In the genomic region with DNA sequence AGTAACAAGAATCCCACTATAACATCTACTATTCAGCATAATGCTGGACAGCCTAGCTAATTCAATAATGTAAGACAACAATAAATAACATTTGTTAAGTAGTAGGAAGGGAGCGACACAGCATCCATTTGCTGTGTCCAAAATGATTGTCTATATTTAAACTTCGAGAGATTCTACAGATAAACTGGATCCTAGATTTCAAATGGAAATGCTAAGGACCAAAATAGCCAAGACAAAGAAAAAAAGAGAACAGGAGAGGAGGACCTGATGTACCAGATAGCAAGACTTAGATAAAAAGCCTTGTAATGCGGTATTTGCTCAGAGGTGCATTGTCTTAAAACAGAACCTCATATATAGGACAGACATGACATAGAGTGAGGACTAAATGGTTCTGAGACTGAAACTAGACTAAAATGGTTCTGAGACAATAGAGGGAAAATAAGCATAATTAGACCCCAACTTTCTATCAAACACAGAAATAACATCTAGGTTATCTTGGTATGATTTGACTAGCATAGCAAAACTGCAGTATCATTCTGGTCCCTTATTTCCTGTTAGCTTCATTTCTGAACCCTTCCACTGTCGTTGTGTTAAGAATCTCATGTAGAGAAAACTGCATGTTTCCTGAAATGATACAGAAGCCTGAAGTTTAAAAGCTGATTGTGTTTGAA, we compare ENCODE assay signal across 11 cellular contexts. TPM values are rescaled to one million over a fixed set of nuclear protein-coding genes. Genes with fewer than 3 reads are reported as not detected.
A peak's percentile ranks its signal among the peaks of the same experiment; 100 is the strongest.
DNase-seq lines count a peak whose midpoint lies in the region; ATAC-seq and TF ChIP-seq lines count a peak whose summit lies in the region.
"Had no signal": no experiment of that assay in that cellular context is flagged by ENCODE, and none has a peak within 500 bp of the region (broad histone marks: within the 10 kb centered on the region; RNA-seq: fewer than 3 reads in every experiment).

No MANE protein-coding gene starts in this region.

- DNase-seq in GM12865 (ENCODE audit: low read depth) (peak; percentile 73), upper lobe of right lung (no peak), midbrain (lab: John Stamatoyannopoulos, UW) (no peak)
- no peak for DNase-seq in activated T-helper 1 cell treated with anti-CD3 and anti-CD28 coated beads, Interleukin-12 subunit alpha, Interleukin-12 subunit beta, Interleukin-2, Interleukin-4 antibody, amounts not matched to agents 30 ng/mL and 10 ng/mL and 1 ng/mL, durations not matched to agents 14 hours and 24 hours and 36 hours (ENCODE audit: low spot score)
- no peak for DNase-seq in activated CD8-positive, alpha-beta memory T cell treated with anti-CD3 and anti-CD28 coated beads, Interleukin-2, amount 50 U/mL, for 4 hours
- DNase-seq: spleen, thyroid gland had no signal

- H3K36me3 Mint-ChIP-seq in activated T-helper 1 cell treated with anti-CD3 and anti-CD28 coated beads, Interleukin-12 subunit alpha, Interleukin-12 subunit beta, Interleukin-2, Interleukin-4 antibody, amounts not matched to agents 30 ng/mL and 10 ng/mL and 1 ng/mL, durations not matched to agents 14 hours and 24 hours and 36 hours (ENCODE audit: low read depth) = no peaks in the 10 kb centered on the region

- H3K27ac ChIP-seq in upper lobe of right lung = no peak overlapping the region
- H3K27ac ChIP-seq: spleen, thyroid gland had no signal

- peaks cover 3% of the 10 kb centered on the region for H3K27me3 Mint-ChIP-seq in activated T-helper 1 cell treated with anti-CD3 and anti-CD28 coated beads, Interleukin-12 subunit alpha, Interleukin-12 subunit beta, Interleukin-2, Interleukin-4 antibody, amounts not matched to agents 30 ng/mL and 10 ng/mL and 1 ng/mL, durations not matched to agents 14 hours and 24 hours and 36 hours (ENCODE audit: insufficient read depth)

- no peak for TF ChIP-seq CTCF in GM12865 (IDR thresholded peaks at IDR 0.05; ENCODE audit: insufficient read depth, low read depth, low read length, missing control alignments)
- no peak for TF ChIP-seq CTCF in upper lobe of right lung (IDR thresholded peaks at IDR 0.05)

- peak overlapping the region; percentile 85 for H3K27ac Mint-ChIP-seq in activated T-helper 1 cell treated with anti-CD3 and anti-CD28 coated beads, Interleukin-12 subunit alpha, Interleukin-12 subunit beta, Interleukin-2, Interleukin-4 antibody, amounts not matched to agents 30 ng/mL and 10 ng/mL and 1 ng/mL, durations not matched to agents 14 hours and 24 hours and 36 hours

- peaks cover 27% of the 10 kb centered on the region for H3K4me1 Mint-ChIP-seq in activated T-helper 1 cell treated with anti-CD3 and anti-CD28 coated beads, Interleukin-12 subunit alpha, Interleukin-12 subunit beta, Interleukin-2, Interleukin-4 antibody, amounts not matched to agents 30 ng/mL and 10 ng/mL and 1 ng/mL, durations not matched to agents 14 hours and 24 hours and 36 hours (ENCODE audit: low read depth)

- peak overlapping the region; percentile 35 for H3K4me3 Mint-ChIP-seq in activated T-helper 1 cell treated with anti-CD3 and anti-CD28 coated beads, Interleukin-12 subunit alpha, Interleukin-12 subunit beta, Interleukin-2, Interleukin-4 antibody, amounts not matched to agents 30 ng/mL and 10 ng/mL and 1 ng/mL, durations not matched to agents 14 hours and 24 hours and 36 hours

- no peaks in the 10 kb centered on the region for H3K4me1 ChIP-seq in upper lobe of right lung
- H3K4me1 ChIP-seq: thyroid gland had no signal

- ATAC-seq in GM19452 (IDR thresholded peaks at IDR 0.05; ENCODE audit: unreplicated experiment) (peak; percentile 57), HG03103 (IDR thresholded peaks at IDR 0.05; ENCODE audit: low read depth, unreplicated experiment) (peak; percentile 78), HG03571 (IDR thresholded peaks at IDR 0.05; ENCODE audit: unreplicated experiment) (no peak), upper lobe of right lung (no peak)

- no peaks in the 10 kb centered on the region for H3K9me3 ChIP-seq in upper lobe of right lung
- H3K9me3 ChIP-seq: spleen, thyroid gland had no signal

- H3K4me3 ChIP-seq in GM12865 (ENCODE audit: low read depth, low read length) (no peak overlapping the region), upper lobe of right lung (no peak overlapping the region)
- H3K4me3 ChIP-seq: thyroid gland had no signal

- H3K9me3 Mint-ChIP-seq in activated T-helper 1 cell treated with anti-CD3 and anti-CD28 coated beads, Interleukin-12 subunit alpha, Interleukin-12 subunit beta, Interleukin-2, Interleukin-4 antibody, amounts not matched to agents 30 ng/mL and 10 ng/mL and 1 ng/mL, durations not matched to agents 14 hours and 24 hours and 36 hours = no peaks in the 10 kb centered on the region

- intact Hi-C loops in activated T-helper 1 cell treated with anti-CD3 and anti-CD28 coated beads, Interleukin-12 subunit alpha, Interleukin-12 subunit beta, Interleukin-2, Interleukin-4 antibody, amounts not matched to agents 30 ng/mL and 10 ng/mL and 1 ng/mL, durations not matched to agents 14 hours and 24 hours and 36 hours (cut with micrococcal nuclease) = loop anchor here (1.0 to 2.0 kb wide), 4 partner anchors 10 to 132 kb away; partner anchors contain the start of genes PDLIM5 and SMARCAD1
- intact Hi-C loops in upper lobe of right lung (cut with DNase I) = no loop called here

- H3K36me3 ChIP-seq in upper lobe of right lung = no peaks in the 10 kb centered on the region
- H3K36me3 ChIP-seq: spleen, thyroid gland had no signal

- H3K27me3 ChIP-seq in upper lobe of right lung = no peaks in the 10 kb centered on the region
- H3K27me3 ChIP-seq: spleen, thyroid gland had no signal

RNA-seq across cellular contexts. Expression of gene HPGDS, which starts 3.8 kb away (rescaled TPM):
- total RNA-seq in activated T-helper 1 cell treated with anti-CD3 and anti-CD28 coated beads, Interleukin-12 subunit alpha, Interleukin-12 subunit beta, Interleukin-2, Interleukin-4 antibody, amounts not matched to agents 30 ng/mL and 10 ng/mL and 1 ng/mL, durations not matched to agents 14 hours and 24 hours and 36 hours = not detected in 2 replicates
- 15.8 TPM for total RNA-seq in upper lobe of right lung
- total RNA-seq: Daoy had no signal

Comparison
In these comparisons a context has a peak if more than half of its experiments do, and no peak if none do; other contexts are left out.
1. ATAC-seq: peak in GM19452 (single experiment) and HG03103 (single experiment); none in HG03571 (single experiment) and upper lobe of right lung (single experiment).
2. RNA of gene HPGDS, which starts 3.8 kb away (total RNA-seq): 15.8 TPM in upper lobe of right lung (single experiment); not detected in activated T-helper 1 cell treated with anti-CD3 and anti-CD28 coated beads, Interleukin-12 subunit alpha, Interleukin-12 subunit beta, Interleukin-2, Interleukin-4 antibody, amounts not matched to agents 30 ng/mL and 10 ng/mL and 1 ng/mL, durations not matched to agents 14 hours and 24 hours and 36 hours; every median in the first group is over 10 times any median in the second.